In genomic region chr12:79934309-79935020, GRCh38 we compare ENCODE assay signal across 8 cellular contexts. TPM values are rescaled to one million over a fixed set of nuclear protein-coding genes. Genes with fewer than 3 reads are reported as not detected.
DNase-seq lines count a peak whose midpoint lies in the region; ATAC-seq and TF ChIP-seq lines count a peak whose summit lies in the region.

No MANE protein-coding gene starts in this region.

- 0% methylated on average over 6 to 7 of the region's 52 CpGs for WGBS in gastroesophageal sphincter (ENCODE audit: low coverage in 1 of 2), 2 donors

- TF ChIP-seq POLR2A in gastroesophageal sphincter (IDR thresholded peaks at IDR 0.05), result no peak

- no peaks in the 10 kb centered on the region for H3K27me3 Mint-ChIP-seq in type B pancreatic cell

- peaks cover 27% of the 10 kb centered on the region for H3K4me1 Mint-ChIP-seq in type B pancreatic cell (ENCODE audit: unreplicated experiment)

- H3K4me1 ChIP-seq in gastroesophageal sphincter, result peaks cover 0 to 43% (median 0%) of the 10 kb centered on the region in 3 donors
- peaks cover 22% of the 10 kb centered on the region for H3K4me1 ChIP-seq in osteoblast (ENCODE audit: insufficient read depth, low read length)

- H3K79me2 ChIP-seq in osteoblast (ENCODE audit: insufficient read depth, low read length), result peaks cover 69% of the 10 kb centered on the region

- no peaks in the 10 kb centered on the region for H3K9me3 Mint-ChIP-seq in type B pancreatic cell

- peak overlapping the region; percentile 92 for H3K27ac Mint-ChIP-seq in type B pancreatic cell

- TF ChIP-seq CTCF in gastroesophageal sphincter (IDR thresholded peaks at IDR 0.05) (no peak), osteoblast (IDR thresholded peaks at IDR 0.05; ENCODE audit: extremely low read depth, low read depth, low read length) (no peak), type B pancreatic cell (conservative IDR thresholded peaks at IDR 0.05) (no peak)

- H3K4me3 ChIP-seq in gastroesophageal sphincter (peak overlapping the region; percentile 53 to 73), osteoblast (ENCODE audit: insufficient read depth, low read length) (peak overlapping the region; percentile 97)

- ATAC-seq in HG02938 (IDR thresholded peaks at IDR 0.05; ENCODE audit: unreplicated experiment), result peak; percentile 15
- ATAC-seq in gastroesophageal sphincter, result peak; percentile 16

- H4K20me1 ChIP-seq in osteoblast (ENCODE audit: insufficient read depth, low read length), result peaks cover 22% of the 10 kb centered on the region

- H3K36me3 ChIP-seq in gastroesophageal sphincter (no peaks in the 10 kb centered on the region), osteoblast (ENCODE audit: insufficient read depth, low read length) (no peaks in the 10 kb centered on the region)

- no peaks in the 10 kb centered on the region for H3K9me3 ChIP-seq in gastroesophageal sphincter
- no peaks in the 10 kb centered on the region for H3K9me3 ChIP-seq in osteoblast (ENCODE audit: low read depth, low read length)

- peak; percentile 14 to 18 for DNase-seq in activated CD8-positive, alpha-beta memory T cell treated with anti-CD3 and anti-CD28 coated beads for 4 hours (ENCODE audit: low read depth in 2 of 2)
- DNase-seq in activated CD8-positive, alpha-beta memory T cell treated with anti-CD3 and anti-CD28 coated beads for 24 hours, result no peak
- peak; percentile 70 for DNase-seq in NCI-H82 (lab: John Stamatoyannopoulos, UW)
- DNase-seq in activated effector memory CD4-positive, alpha-beta T cell treated with anti-CD3 and anti-CD28 coated beads, Interleukin-2, amount 50 U/mL, for 16 hours, result peak; percentile 82
- no peak for DNase-seq in osteoblast (ENCODE audit: insufficient read length, low spot score, missing footprints)
- DNase-seq in type B pancreatic cell (ENCODE audit: extremely low spot score, unreplicated experiment), result peak; percentile 80

- peaks cover 5% of the 10 kb centered on the region for H3K36me3 Mint-ChIP-seq in type B pancreatic cell

- H3K27ac ChIP-seq in gastroesophageal sphincter (peak overlapping the region; percentile 93 to 99 (median 98)), osteoblast (ENCODE audit: low read depth, low read length) (peak overlapping the region; percentile 93)

- peak overlapping the region; percentile 89 for H3K4me3 Mint-ChIP-seq in type B pancreatic cell

- peak overlapping the region; percentile 87 for H3K4me2 ChIP-seq in osteoblast (ENCODE audit: insufficient read depth, low read length)

- TF ChIP-seq EP300 in gastroesophageal sphincter (IDR thresholded peaks at IDR 0.05), result no peak

- no peaks in the 10 kb centered on the region for H3K27me3 ChIP-seq in gastroesophageal sphincter
- no peaks in the 10 kb centered on the region for H3K27me3 ChIP-seq in osteoblast (ENCODE audit: insufficient read depth, low read length)

- H2AFZ ChIP-seq in osteoblast (ENCODE audit: low read length), result peak overlapping the region; percentile 94

RNA-seq across cellular contexts. Expression of gene PPP1R12A, which starts 0.4 kb away (rescaled TPM):
- total RNA-seq in gastroesophageal sphincter, result 100 to 1,000 TPM; 387 to 683 (median 563) TPM
- 118 and 165 TPM in 2 replicates for total RNA-seq in osteoblast
- total RNA-seq in type B pancreatic cell (ENCODE audit: low replicate concordance), result 67.0 and 78.2 TPM in 2 replicates

Comparison
In these comparisons a context has a peak if more than half of its experiments do, and no peak if none do; other contexts are left out.
1. DNase-seq: peak in activated CD8-positive, alpha-beta memory T cell treated with anti-CD3 and anti-CD28 coated beads for 4 hours (2 of 2), NCI-H82 (single experiment), activated effector memory CD4-positive, alpha-beta T cell treated with anti-CD3 and anti-CD28 coated beads, Interleukin-2, amount 50 U/mL, for 16 hours (single experiment) and type B pancreatic cell (single experiment); none in activated CD8-positive, alpha-beta memory T cell treated with anti-CD3 and anti-CD28 coated beads for 24 hours (single experiment) and osteoblast (single experiment).